In the genomic region with DNA sequence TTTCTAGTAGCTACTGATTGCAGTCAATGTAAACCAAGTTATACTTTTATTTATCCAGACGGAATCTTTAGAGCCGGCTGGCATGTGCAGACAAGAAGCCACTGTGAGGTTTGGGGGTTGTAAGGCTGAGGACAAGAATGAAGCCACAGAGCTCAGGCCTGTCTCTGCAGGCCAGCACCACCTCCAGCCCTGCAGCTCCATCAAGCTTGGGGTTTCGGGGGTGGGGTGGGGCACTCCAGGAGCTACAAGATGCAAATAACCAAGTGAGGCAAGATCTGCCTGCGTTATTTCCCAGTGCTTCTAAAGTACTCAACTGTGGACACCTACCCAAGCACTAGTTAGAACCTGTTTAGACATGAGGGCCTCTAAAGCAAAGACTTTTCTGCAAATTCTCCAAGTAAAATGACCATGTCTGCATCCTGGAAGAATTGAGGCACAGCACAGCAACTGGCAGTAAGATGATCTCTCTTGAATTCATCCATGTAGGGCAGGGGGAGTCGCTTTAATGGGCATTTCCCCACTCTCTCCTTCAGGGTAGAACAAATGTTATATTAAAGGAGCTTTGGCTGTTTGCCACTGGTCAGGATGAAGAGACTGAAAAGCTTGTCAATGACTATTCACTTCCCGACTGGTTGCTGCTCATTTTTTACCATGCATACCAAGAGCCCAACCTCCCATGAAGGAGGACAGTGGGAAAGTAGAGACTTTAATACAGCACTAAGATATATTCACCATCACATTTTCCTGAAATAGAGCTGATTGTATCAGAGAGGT, we compare ENCODE assay signal across 9 cellular contexts.
DNase-seq lines count a peak whose midpoint lies in the region; ATAC-seq and TF ChIP-seq lines count a peak whose summit lies in the region.
"Had no signal": no experiment of that assay in that cellular context is flagged by ENCODE, and none has a peak within 500 bp of the region (broad histone marks: within the 10 kb centered on the region; RNA-seq: fewer than 3 reads in every experiment).

No MANE protein-coding gene starts in this region.

- peak overlapping the region; percentile 18 for H3K27ac Mint-ChIP-seq in neural progenitor cell
- H3K27ac Mint-ChIP-seq in activated CD4-positive, alpha-beta T cell treated with anti-CD3 and anti-CD28 coated beads for 36 hours, result no peak overlapping the region

- H2AFZ ChIP-seq in neural progenitor cell (replicated peaks), result no peak overlapping the region

- CTCF ChIA-PET in activated CD4-positive, alpha-beta T cell treated with anti-CD3 and anti-CD28 coated beads for 36 hours (lab: Charles Lee), result interaction anchor here (0.9 to 1.0 kb wide), 2 partner anchors 20 to 26 kb away, joined by 3 to 4 read pairs; no protein-coding TSS in a partner anchor

- H3K4me3 ChIP-seq in breast epithelium (peak overlapping the region in 1 of 3 donors; percentile 54), neural progenitor cell (no peak overlapping the region)

- peaks cover 5% of the 10 kb centered on the region for H3K79me2 ChIP-seq in neural progenitor cell (ENCODE audit: low read depth)

- TF ChIP-seq POLR2A in breast epithelium (IDR thresholded peaks at IDR 0.05), result no peak

- DNase-seq in breast epithelium (ENCODE audit: low spot score in 2 of 2) (peak in 1 of 2 donors; percentile 80), neural progenitor cell (ENCODE audit: low spot score) (no peak), AML-193 (lab: John Stamatoyannopoulos, UW) (no peak), Right ventricle myocardium superior (no peak), NCI-H2227 (lab: John Stamatoyannopoulos, UW; ENCODE audit: unreplicated experiment) (no peak)
- no peak for DNase-seq in activated CD4-positive, alpha-beta T cell treated with anti-CD3 and anti-CD28 coated beads for 36 hours

- peaks cover 34% of the 10 kb centered on the region for H3K4me1 Mint-ChIP-seq in neural progenitor cell
- H3K4me1 Mint-ChIP-seq in activated CD4-positive, alpha-beta T cell treated with anti-CD3 and anti-CD28 coated beads for 36 hours, result peaks cover 5% of the 10 kb centered on the region

- no peak for TF ChIP-seq CTCF in breast epithelium (IDR thresholded peaks at IDR 0.05)
- TF ChIP-seq CTCF in neural progenitor cell (IDR thresholded peaks at IDR 0.05), result no peak

- H3K9me3 ChIP-seq in breast epithelium, result no peaks in the 10 kb centered on the region
- no peaks in the 10 kb centered on the region for H3K9me3 ChIP-seq in neural progenitor cell (ENCODE audit: low read depth)

- H3K4me1 ChIP-seq in breast epithelium (no peaks in the 10 kb centered on the region), neural progenitor cell (peaks cover 40% of the 10 kb centered on the region)

- POLR2A ChIA-PET in activated CD4-positive, alpha-beta T cell treated with anti-CD3 and anti-CD28 coated beads for 36 hours (lab: Charles Lee), result no interaction called here

- no peaks in the 10 kb centered on the region for H3K9me3 Mint-ChIP-seq in neural progenitor cell
- H3K9me3 Mint-ChIP-seq in activated CD4-positive, alpha-beta T cell treated with anti-CD3 and anti-CD28 coated beads for 36 hours (ENCODE audit: low read depth), result peaks cover 3% of the 10 kb centered on the region

- H3K36me3 ChIP-seq in breast epithelium (no peaks in the 10 kb centered on the region), neural progenitor cell (no peaks in the 10 kb centered on the region)

- H3K27ac ChIP-seq in breast epithelium (peak overlapping the region; percentile 70 to 74), neural progenitor cell (no peak overlapping the region)
- H3K27ac ChIP-seq: GM23248 had no signal

- peak overlapping the region; percentile 51 for H3K4me2 ChIP-seq in neural progenitor cell

- no peaks in the 10 kb centered on the region for H3K27me3 Mint-ChIP-seq in neural progenitor cell (ENCODE audit: insufficient read depth, low read depth)
- peaks cover 1% of the 10 kb centered on the region for H3K27me3 Mint-ChIP-seq in activated CD4-positive, alpha-beta T cell treated with anti-CD3 and anti-CD28 coated beads for 36 hours

- peaks cover 3% of the 10 kb centered on the region for H4K20me1 ChIP-seq in neural progenitor cell (ENCODE audit: low read depth)

- H3K4me3 Mint-ChIP-seq in neural progenitor cell, result no peak overlapping the region
- no peak overlapping the region for H3K4me3 Mint-ChIP-seq in activated CD4-positive, alpha-beta T cell treated with anti-CD3 and anti-CD28 coated beads for 36 hours

- intact Hi-C loops in breast epithelium (cut with DNase I; ENCODE audit: low total_unique reads), result no loop called here
- intact Hi-C loops in activated CD4-positive, alpha-beta T cell treated with anti-CD3 and anti-CD28 coated beads for 36 hours (cut with DNase I, micrococcal nuclease), result no loop called here
- intact Hi-C loops in Right ventricle myocardium superior (cut with DNase I), result no loop called here

- H3K36me3 Mint-ChIP-seq in neural progenitor cell, result peaks cover 15% of the 10 kb centered on the region
- peaks cover 3% of the 10 kb centered on the region for H3K36me3 Mint-ChIP-seq in activated CD4-positive, alpha-beta T cell treated with anti-CD3 and anti-CD28 coated beads for 36 hours (ENCODE audit: low read depth)

- peaks cover 14% of the 10 kb centered on the region for H3F3A ChIP-seq in neural progenitor cell (ENCODE audit: low read depth)

- H3K9ac ChIP-seq in neural progenitor cell, result no peak overlapping the region

- H3K27me3 ChIP-seq in breast epithelium (no peaks in the 10 kb centered on the region), neural progenitor cell (no peaks in the 10 kb centered on the region)

- peak; percentile 62 for ATAC-seq in GM18858 (IDR thresholded peaks at IDR 0.05; ENCODE audit: unreplicated experiment)
- peak; percentile 67 for ATAC-seq in HG03442 (IDR thresholded peaks at IDR 0.05; ENCODE audit: unreplicated experiment)
- ATAC-seq in activated CD4-positive, alpha-beta T cell treated with anti-CD3 and anti-CD28 coated beads for 36 hours, result no peak
- no peak for ATAC-seq in Right ventricle myocardium superior (ENCODE audit: poor library complexity)

Comparison
In these comparisons a context has a peak if more than half of its experiments do, and no peak if none do; other contexts are left out.
1. ATAC-seq: peak in GM18858 (single experiment) and HG03442 (single experiment); none in activated CD4-positive, alpha-beta T cell treated with anti-CD3 and anti-CD28 coated beads for 36 hours (single experiment) and Right ventricle myocardium superior (single experiment).